8 cellular contexts compared by ENCODE assay signal in genomic region chr10:110893559-110894179, GRCh38. TPM values are rescaled to one million over a fixed set of nuclear protein-coding genes. Genes with fewer than 3 reads are reported as not detected.
A peak's percentile ranks its signal among the peaks of the same experiment; 100 is the strongest.
DNase-seq lines count a peak whose midpoint lies in the region; ATAC-seq, FAIRE-seq and TF ChIP-seq lines count a peak whose summit lies in the region.

No MANE protein-coding gene starts in this region.

- POLR2A ChIA-PET in CD8-positive, alpha-beta T cell (lab: Charles Lee): interaction anchor here (0.5 to 1.4 kb wide), 3 partner anchors 16 to 683 kb away, joined by 3 read pairs; no protein-coding TSS in a partner anchor
- POLR2A ChIA-PET in naive thymus-derived CD4-positive, alpha-beta T cell (lab: Charles Lee): interaction anchor here (1.0 to 2.7 kb wide), 5 partner anchors 11 to 90 kb away, joined by 3 to 10 read pairs (median 3); partner anchors contain the start of genes BBIP1 and PDCD4

- DNase-seq in CD8-positive, alpha-beta T cell: no peak
- DNase-seq in RCC 7860 (ENCODE audit: low spot score) (peak; percentile 40), endothelial cell (ENCODE audit: low spot score) (no peak), mucosa of gallbladder (ENCODE audit: low spot score) (no peak)
- DNase-seq in naive thymus-derived CD4-positive, alpha-beta T cell: peak in 6 of 9 donors; percentile 47 to 75 (median 66)

- peaks cover 61% of the 10 kb centered on the region for H3K4me1 Mint-ChIP-seq in CD8-positive, alpha-beta T cell (ENCODE audit: low read depth)
- H3K4me1 Mint-ChIP-seq in endothelial cell (ENCODE audit: unreplicated experiment): no peaks in the 10 kb centered on the region
- H3K4me1 Mint-ChIP-seq in naive thymus-derived CD4-positive, alpha-beta T cell: peaks cover 10 to 66% (median 51%) of the 10 kb centered on the region in 7 donors

- H3K36me3 ChIP-seq in CD8-positive, alpha-beta T cell (ENCODE audit: insufficient read depth, low read length): peaks cover 25% of the 10 kb centered on the region
- peaks cover 18 to 46% (median 41%) of the 10 kb centered on the region in 3 experiments for H3K36me3 ChIP-seq in naive thymus-derived CD4-positive, alpha-beta T cell (ENCODE audit: control insufficient read depth in 2 of 3, insufficient read depth in 3 of 3, low read length in 3 of 3)

- no peaks in the 10 kb centered on the region for H3K27me3 Mint-ChIP-seq in CD8-positive, alpha-beta T cell (ENCODE audit: low read depth)
- H3K27me3 Mint-ChIP-seq in endothelial cell (ENCODE audit: unreplicated experiment): peaks cover 1% of the 10 kb centered on the region
- no peaks in the 10 kb centered on the region for H3K27me3 Mint-ChIP-seq in naive thymus-derived CD4-positive, alpha-beta T cell

- CTCF ChIA-PET in CD8-positive, alpha-beta T cell (lab: Charles Lee): interaction anchor here (0.5 to 3.2 kb wide), 26 partner anchors 10 to 283 kb away, joined by 3 to 32 read pairs (median 4); no protein-coding TSS in a partner anchor
- CTCF ChIA-PET in naive thymus-derived CD4-positive, alpha-beta T cell (lab: Charles Lee): interaction anchor here (0.5 to 4.1 kb wide), 16 partner anchors 9 to 221 kb away, joined by 3 to 37 read pairs (median 4); no protein-coding TSS in a partner anchor

- H3K9me3 ChIP-seq in CD8-positive, alpha-beta T cell (ENCODE audit: low read length): no peaks in the 10 kb centered on the region
- no peaks in the 10 kb centered on the region for H3K9me3 ChIP-seq in naive thymus-derived CD4-positive, alpha-beta T cell (ENCODE audit: control insufficient read depth in 2 of 3, low read length in 3 of 3)

- H3K36me3 Mint-ChIP-seq in CD8-positive, alpha-beta T cell: peaks cover 82% of the 10 kb centered on the region
- peaks cover 3% of the 10 kb centered on the region for H3K36me3 Mint-ChIP-seq in endothelial cell (ENCODE audit: low read depth, unreplicated experiment)
- peaks cover 12 to 41% (median 32%) of the 10 kb centered on the region in 5 donors for H3K36me3 Mint-ChIP-seq in naive thymus-derived CD4-positive, alpha-beta T cell

- no peak overlapping the region for H3K4me3 Mint-ChIP-seq in CD8-positive, alpha-beta T cell
- no peak overlapping the region for H3K4me3 Mint-ChIP-seq in endothelial cell (ENCODE audit: unreplicated experiment)
- peak overlapping the region in 3 of 10 donors; percentile 2 to 34 (median 6) for H3K4me3 Mint-ChIP-seq in naive thymus-derived CD4-positive, alpha-beta T cell

- ATAC-seq in CD8-positive, alpha-beta T cell: peak; percentile 65
- ATAC-seq in GM18868 (IDR thresholded peaks at IDR 0.05; ENCODE audit: unreplicated experiment) (peak; percentile 74), HG03565 (IDR thresholded peaks at IDR 0.05; ENCODE audit: unreplicated experiment) (peak; percentile 78), HG03108 (IDR thresholded peaks at IDR 0.05; ENCODE audit: unreplicated experiment) (no peak)
- peak; percentile 91 for ATAC-seq in naive thymus-derived CD4-positive, alpha-beta T cell

- no peaks in the 10 kb centered on the region for H3K9me3 Mint-ChIP-seq in CD8-positive, alpha-beta T cell
- no peaks in the 10 kb centered on the region for H3K9me3 Mint-ChIP-seq in endothelial cell (ENCODE audit: unreplicated experiment)
- peaks cover 0 to 1% (median 0%) of the 10 kb centered on the region in 11 donors for H3K9me3 Mint-ChIP-seq in naive thymus-derived CD4-positive, alpha-beta T cell

- TF ChIP-seq CTCF in CD8-positive, alpha-beta T cell (IDR thresholded peaks at IDR 0.05): peak; percentile 45
- peak; percentile 74 for TF ChIP-seq CTCF in endothelial cell (IDR thresholded peaks at IDR 0.05; ENCODE audit: unreplicated experiment)

- intact Hi-C loops in CD8-positive, alpha-beta T cell (cut with DNase I, micrococcal nuclease): loop anchor here (1.0 to 10.0 kb wide), 10 partner anchors 9 to 319 kb away; no protein-coding TSS in a partner anchor
- intact Hi-C loops in naive thymus-derived CD4-positive, alpha-beta T cell (cut with micrococcal nuclease): loop anchor here (1.0 to 5.0 kb wide), 11 partner anchors 10 to 283 kb away; no protein-coding TSS in a partner anchor

- H3K27me3 ChIP-seq in CD8-positive, alpha-beta T cell (ENCODE audit: insufficient read depth, low read length): no peaks in the 10 kb centered on the region
- H3K27me3 ChIP-seq in naive thymus-derived CD4-positive, alpha-beta T cell (ENCODE audit: control insufficient read depth in 2 of 2, insufficient read depth in 2 of 2, low read length in 2 of 2): no peaks in the 10 kb centered on the region

- no peak overlapping the region for H3K27ac ChIP-seq in CD8-positive, alpha-beta T cell (ENCODE audit: low read depth, low read length)
- H3K27ac ChIP-seq in naive thymus-derived CD4-positive, alpha-beta T cell (ENCODE audit: low read depth, low read length): peak overlapping the region; percentile 56

- H3K4me1 ChIP-seq in CD8-positive, alpha-beta T cell (ENCODE audit: insufficient read depth, low read length): peaks cover 9% of the 10 kb centered on the region
- H3K4me1 ChIP-seq in naive thymus-derived CD4-positive, alpha-beta T cell (ENCODE audit: control insufficient read depth in 2 of 2, insufficient read depth in 2 of 2, low read length in 2 of 2): peaks cover 0 to 20% of the 10 kb centered on the region in 2 donors

- no peak overlapping the region for H3K4me3 ChIP-seq in CD8-positive, alpha-beta T cell (ENCODE audit: low read depth, low read length)
- no peak overlapping the region for H3K4me3 ChIP-seq in naive thymus-derived CD4-positive, alpha-beta T cell (ENCODE audit: low read length)

- H3K27ac Mint-ChIP-seq in CD8-positive, alpha-beta T cell: peak overlapping the region; percentile 47
- H3K27ac Mint-ChIP-seq in endothelial cell (ENCODE audit: unreplicated experiment): no peak overlapping the region
- peak overlapping the region in 7 of 9 donors; percentile 2 to 68 (median 32) for H3K27ac Mint-ChIP-seq in naive thymus-derived CD4-positive, alpha-beta T cell

- peak; percentile 81 for FAIRE-seq in RCC 7860 (lab: Jason Lieb, UNC)

RNA-seq across cellular contexts. Expression of gene PDCD4, which starts 21.9 kb away (rescaled TPM):
- 100 to 1,000 TPM; 672 to 688 TPM for total RNA-seq in CD8-positive, alpha-beta T cell
- 50.4 TPM for total RNA-seq in endothelial cell (ENCODE audit: unreplicated experiment)
- total RNA-seq in naive thymus-derived CD4-positive, alpha-beta T cell: 100 to 1,000 TPM in 4 of 5 experiments, 10 to 100 TPM in 1; 93.7 to 283 (median 223) TPM
- 100 to 1,000 TPM; 253 to 295 TPM for polyA plus RNA-seq in naive thymus-derived CD4-positive, alpha-beta T cell
- total RNA-seq in mucosa of gallbladder: 150 TPM

RNA-seq across cellular contexts. Expression of gene BBIP1, which starts 25.3 kb away (rescaled TPM):
- 10 to 100 TPM in 1 of 2 experiments, 1 to 10 TPM in 1; 9.5 to 11.1 TPM for total RNA-seq in CD8-positive, alpha-beta T cell
- total RNA-seq in endothelial cell (ENCODE audit: unreplicated experiment) (23.6 TPM), mucosa of gallbladder (23.7 TPM)
- 10 to 100 TPM; 22.2 to 64.2 (median 44.6) TPM for total RNA-seq in naive thymus-derived CD4-positive, alpha-beta T cell
- 10 to 100 TPM; 31.5 to 32.5 TPM for polyA plus RNA-seq in naive thymus-derived CD4-positive, alpha-beta T cell

RNA-seq across cellular contexts. Expression of gene SHOC2, which starts 25.7 kb away (rescaled TPM):
- 10 to 100 TPM; 74.6 to 77.3 TPM for total RNA-seq in CD8-positive, alpha-beta T cell
- total RNA-seq in endothelial cell (ENCODE audit: unreplicated experiment) (48.9 TPM), mucosa of gallbladder (75.1 TPM)
- 10 to 100 TPM; 48.2 to 71.7 (median 60.6) TPM for total RNA-seq in naive thymus-derived CD4-positive, alpha-beta T cell
- 10 to 100 TPM; 51.6 to 60.2 TPM for polyA plus RNA-seq in naive thymus-derived CD4-positive, alpha-beta T cell

Comparison
In these comparisons a context has a peak if more than half of its experiments do, and no peak if none do; other contexts are left out.
1. DNase-seq: peak in RCC 7860 (single experiment) and naive thymus-derived CD4-positive, alpha-beta T cell (6 of 9); none in CD8-positive, alpha-beta T cell (0 of 7), endothelial cell (single experiment) and mucosa of gallbladder (single experiment).